In genomic region chr19:50431343-50432220, GRCh38 we compare ENCODE assay signal across 8 cellular contexts. TPM values are rescaled to one million over a fixed set of nuclear protein-coding genes. Genes with fewer than 3 reads are reported as not detected.
DNase-seq lines count a peak whose midpoint lies in the region; ATAC-seq and FAIRE-seq lines count a peak whose summit lies in the region.

No MANE protein-coding gene starts in this region.

- FAIRE-seq in RCC 7860 (lab: Jason Lieb, UNC): no peak

- no peaks in the 10 kb centered on the region for H3K36me3 Mint-ChIP-seq in activated T-helper 17 cell treated with anti-CD3 and anti-CD28 coated beads, Interleukin-2, amount 50 U/mL, for 72 hours (ENCODE audit: low read depth)
- H3K36me3 Mint-ChIP-seq in natural killer cell treated with Interleukin-12 subunit alpha and Interleukin-12 subunit beta and Interleukin-15 and Interleukin-18, amount 100 ng/mL, for 72 hours: no peaks in the 10 kb centered on the region
- peaks cover 18 to 26% of the 10 kb centered on the region in 2 donors for H3K36me3 Mint-ChIP-seq in stimulated activated naive B cell treated with anti-CD40 and anti-IgM and Interleukin-4, amounts not matched to agents 10 μg/mL and 1 μg/mL and 100 μg/mL, for 72 hours

- no peaks in the 10 kb centered on the region for H3K9me3 Mint-ChIP-seq in activated T-helper 17 cell treated with anti-CD3 and anti-CD28 coated beads, Interleukin-2, amount 50 U/mL, for 72 hours
- no peaks in the 10 kb centered on the region for H3K9me3 Mint-ChIP-seq in natural killer cell treated with Interleukin-12 subunit alpha and Interleukin-12 subunit beta and Interleukin-15 and Interleukin-18, amount 100 ng/mL, for 72 hours
- H3K9me3 Mint-ChIP-seq in stimulated activated naive B cell treated with anti-CD40 and anti-IgM and Interleukin-4, amounts not matched to agents 10 μg/mL and 1 μg/mL and 100 μg/mL, for 72 hours: no peaks in the 10 kb centered on the region

- peaks cover 13% of the 10 kb centered on the region for H3K27me3 Mint-ChIP-seq in activated T-helper 17 cell treated with anti-CD3 and anti-CD28 coated beads, Interleukin-2, amount 50 U/mL, for 72 hours
- H3K27me3 Mint-ChIP-seq in natural killer cell treated with Interleukin-12 subunit alpha and Interleukin-12 subunit beta and Interleukin-15 and Interleukin-18, amount 100 ng/mL, for 72 hours: peaks cover 9 to 16% of the 10 kb centered on the region in 2 donors
- no peaks in the 10 kb centered on the region for H3K27me3 Mint-ChIP-seq in stimulated activated naive B cell treated with anti-CD40 and anti-IgM and Interleukin-4, amounts not matched to agents 10 μg/mL and 1 μg/mL and 100 μg/mL, for 72 hours

- H3K4me3 Mint-ChIP-seq in activated T-helper 17 cell treated with anti-CD3 and anti-CD28 coated beads, Interleukin-2, amount 50 U/mL, for 72 hours: peak overlapping the region; percentile 87
- H3K4me3 Mint-ChIP-seq in natural killer cell treated with Interleukin-12 subunit alpha and Interleukin-12 subunit beta and Interleukin-15 and Interleukin-18, amount 100 ng/mL, for 72 hours: peak overlapping the region; percentile 92
- H3K4me3 Mint-ChIP-seq in stimulated activated naive B cell treated with anti-CD40 and anti-IgM and Interleukin-4, amounts not matched to agents 10 μg/mL and 1 μg/mL and 100 μg/mL, for 72 hours: peak overlapping the region; percentile 83 to 89

- peak overlapping the region; percentile 82 for H3K27ac Mint-ChIP-seq in activated T-helper 17 cell treated with anti-CD3 and anti-CD28 coated beads, Interleukin-2, amount 50 U/mL, for 72 hours
- H3K27ac Mint-ChIP-seq in natural killer cell treated with Interleukin-12 subunit alpha and Interleukin-12 subunit beta and Interleukin-15 and Interleukin-18, amount 100 ng/mL, for 72 hours: peak overlapping the region; percentile 64 to 89
- H3K27ac Mint-ChIP-seq in stimulated activated naive B cell treated with anti-CD40 and anti-IgM and Interleukin-4, amounts not matched to agents 10 μg/mL and 1 μg/mL and 100 μg/mL, for 72 hours: peak overlapping the region; percentile 98

- H3K4me1 Mint-ChIP-seq in activated T-helper 17 cell treated with anti-CD3 and anti-CD28 coated beads, Interleukin-2, amount 50 U/mL, for 72 hours: peaks cover 3% of the 10 kb centered on the region
- peaks cover 9 to 18% of the 10 kb centered on the region in 2 donors for H3K4me1 Mint-ChIP-seq in natural killer cell treated with Interleukin-12 subunit alpha and Interleukin-12 subunit beta and Interleukin-15 and Interleukin-18, amount 100 ng/mL, for 72 hours (ENCODE audit: low read depth in 2 of 2)
- H3K4me1 Mint-ChIP-seq in stimulated activated naive B cell treated with anti-CD40 and anti-IgM and Interleukin-4, amounts not matched to agents 10 μg/mL and 1 μg/mL and 100 μg/mL, for 72 hours: peaks cover 60 to 93% of the 10 kb centered on the region in 2 donors

- in situ Hi-C loops in KBM-7 (cut with MboI; ENCODE audit: low pct_unique_long_range_greater_than_20kb, low sequenced_read_pairs): no loop called here

- DNase-seq in DMS153 (lab: John Stamatoyannopoulos, UW) (peak; percentile 52), KBM-7 (peak; percentile 94), RCC 7860 (ENCODE audit: low spot score) (peak; percentile 27), fibroblast of the conjunctiva (ENCODE audit: low read depth) (peak; percentile 37)
- peak; percentile 83 for DNase-seq in natural killer cell treated with Interleukin-12 subunit alpha and Interleukin-12 subunit beta and Interleukin-15 and Interleukin-18, amount 100 ng/mL, for 72 hours (ENCODE audit: low spot score)
- peak; percentile 89 for DNase-seq in stimulated activated naive B cell treated with anti-CD40 and anti-IgM and Interleukin-4, amounts not matched to agents 10 μg/mL and 1 μg/mL and 100 μg/mL, for 72 hours

- peak; percentile 67 for ATAC-seq in GM21717 (IDR thresholded peaks at IDR 0.05; ENCODE audit: unreplicated experiment)
- peak; percentile 98 for ATAC-seq in activated T-helper 17 cell treated with anti-CD3 and anti-CD28 coated beads, Interleukin-2, amount 50 U/mL, for 72 hours (replicated peaks)
- ATAC-seq in natural killer cell treated with Interleukin-12 subunit alpha and Interleukin-12 subunit beta and Interleukin-15 and Interleukin-18, amount 100 ng/mL, for 72 hours: peak; percentile 92 to 96
- ATAC-seq in stimulated activated naive B cell treated with anti-CD40 and anti-IgM and Interleukin-4, amounts not matched to agents 10 μg/mL and 1 μg/mL and 100 μg/mL, for 72 hours (replicated peaks): peak; percentile 58 to 64

RNA-seq across cellular contexts. Expression of gene MYBPC2, which starts 1.1 kb away (rescaled TPM):
- total RNA-seq in activated T-helper 17 cell treated with anti-CD3 and anti-CD28 coated beads, Interleukin-2, amount 50 U/mL, for 72 hours: 1 to 10 TPM in 1 of 2 donors, under 1 TPM in 1; 0.28 to 4.6 TPM
- under 1 TPM in 1 of 2 donors, not detected in 1; 0.50 TPM for total RNA-seq in natural killer cell treated with Interleukin-12 subunit alpha and Interleukin-12 subunit beta and Interleukin-15 and Interleukin-18, amount 100 ng/mL, for 72 hours

RNA-seq across cellular contexts. Expression of gene SPIB, which starts 12.8 kb away (rescaled TPM):
- 1 to 10 TPM; 1.9 to 2.4 TPM for total RNA-seq in activated T-helper 17 cell treated with anti-CD3 and anti-CD28 coated beads, Interleukin-2, amount 50 U/mL, for 72 hours
- total RNA-seq in natural killer cell treated with Interleukin-12 subunit alpha and Interleukin-12 subunit beta and Interleukin-15 and Interleukin-18, amount 100 ng/mL, for 72 hours: 1 to 10 TPM in 1 of 2 donors, under 1 TPM in 1; 0.38 to 4.2 TPM

RNA-seq across cellular contexts. Expression of gene EMC10, which starts 44.7 kb away (rescaled TPM):
- 10 to 100 TPM; 31.3 to 57.8 TPM for total RNA-seq in activated T-helper 17 cell treated with anti-CD3 and anti-CD28 coated beads, Interleukin-2, amount 50 U/mL, for 72 hours
- total RNA-seq in natural killer cell treated with Interleukin-12 subunit alpha and Interleukin-12 subunit beta and Interleukin-15 and Interleukin-18, amount 100 ng/mL, for 72 hours: 100 to 1,000 TPM in 1 of 2 donors, 10 to 100 TPM in 1; 84.1 to 106 TPM

RNA-seq across cellular contexts. Expression of gene GARIN5A, which starts 45.1 kb away (rescaled TPM):
- 1 to 10 TPM in 1 of 2 donors, under 1 TPM in 1; 0.39 to 1.2 TPM for total RNA-seq in activated T-helper 17 cell treated with anti-CD3 and anti-CD28 coated beads, Interleukin-2, amount 50 U/mL, for 72 hours
- 1 to 10 TPM in 1 of 2 donors, not detected in 1; 1.1 TPM for total RNA-seq in natural killer cell treated with Interleukin-12 subunit alpha and Interleukin-12 subunit beta and Interleukin-15 and Interleukin-18, amount 100 ng/mL, for 72 hours

RNA-seq across cellular contexts. Expression of gene POLD1, which starts 47.4 kb away (rescaled TPM):
- total RNA-seq in activated T-helper 17 cell treated with anti-CD3 and anti-CD28 coated beads, Interleukin-2, amount 50 U/mL, for 72 hours: 100 to 1,000 TPM; 146 to 202 TPM
- total RNA-seq in natural killer cell treated with Interleukin-12 subunit alpha and Interleukin-12 subunit beta and Interleukin-15 and Interleukin-18, amount 100 ng/mL, for 72 hours: 100 to 1,000 TPM in 1 of 2 donors, 10 to 100 TPM in 1; 80.0 to 246 TPM

Comparison
In these comparisons a context has a peak if more than half of its experiments do, and no peak if none do; other contexts are left out.
1. Peak in every context shown above with its lines: DNase-seq and ATAC-seq.
2. DNase-seq: peak in every context shown above with its lines; median percentile 94 in KBM-7; 89 in stimulated activated naive B cell treated with anti-CD40 and anti-IgM and Interleukin-4, amounts not matched to agents 10 μg/mL and 1 μg/mL and 100 μg/mL, for 72 hours; 83 in natural killer cell treated with Interleukin-12 subunit alpha and Interleukin-12 subunit beta and Interleukin-15 and Interleukin-18, amount 100 ng/mL, for 72 hours; 52 in DMS153; 37 in fibroblast of the conjunctiva; 27 in RCC 7860.